Comparison of ENCODE assay signal across 2 cellular contexts in genomic region chr19:50476943-50477264, GRCh38.
TF ChIP-seq lines count a peak whose summit lies in the region.

No MANE protein-coding gene starts in this region.

TF ChIP-seq in liver, 16 proteins besides CTCF, POLR2A, EP300 and RAD21:
- TF ChIP-seq ZBTB33 (IDR thresholded peaks at IDR 0.05) (no peak), NR2F2 (IDR thresholded peaks at IDR 0.05) (no peak), HNF4G (IDR thresholded peaks at IDR 0.05) (no peak), GABPA (IDR thresholded peaks at IDR 0.05 in 1 of 2, conservative IDR thresholded peaks at IDR 0.05 in 1 of 2) (no peak), TAF1 (conservative IDR thresholded peaks at IDR 0.05) (no peak), MAX (IDR thresholded peaks at IDR 0.05) (no peak), FOXA2 (IDR thresholded peaks at IDR 0.05) (no peak), HNF4A (conservative IDR thresholded peaks at IDR 0.05) (no peak), REST (IDR thresholded peaks at IDR 0.05) (no peak), EGR1 (IDR thresholded peaks at IDR 0.05; ENCODE audit: low read depth in 2 of 2) (no peak), SP1 (IDR thresholded peaks at IDR 0.05) (no peak), ATF3 (IDR thresholded peaks at IDR 0.05) (no peak), JUND (IDR thresholded peaks at IDR 0.05) (no peak), FOXA1 (IDR thresholded peaks at IDR 0.05) (no peak), YY1 (IDR thresholded peaks at IDR 0.05) (no peak), RXRA (IDR thresholded peaks at IDR 0.05) (no peak)

TF ChIP-seq in HepG2, 621 proteins besides CTCF, POLR2A, EP300 and RAD21:
- TF ChIP-seq ZNF138 (CRISPR knock-in tag; IDR thresholded peaks at IDR 0.05; ENCODE audit: low read depth) (no peak), IRF9 (CRISPR knock-in tag; IDR thresholded peaks at IDR 0.05; ENCODE audit: borderline replicate concordance) (no peak), SNRNP70 (IDR thresholded peaks at IDR 0.05; ENCODE audit: low read depth, low read length) (no peak), ZNF672 (CRISPR knock-in tag; IDR thresholded peaks at IDR 0.05) (no peak), SAFB2 (CRISPR knock-in tag; IDR thresholded peaks at IDR 0.05; ENCODE audit: borderline replicate concordance, low read depth) (no peak), HMG20A (CRISPR knock-in tag; IDR thresholded peaks at IDR 0.05; ENCODE audit: borderline replicate concordance) (no peak), ZBTB4 (CRISPR knock-in tag; IDR thresholded peaks at IDR 0.05; ENCODE audit: borderline replicate concordance) (no peak), SRSF4 (IDR thresholded peaks at IDR 0.05; ENCODE audit: low read depth, low read length, poor library complexity, severe bottlenecking) (no peak), KIAA2018 (CRISPR knock-in tag; IDR thresholded peaks at IDR 0.05; ENCODE audit: borderline replicate concordance) (no peak), ZNF788 (CRISPR knock-in tag; IDR thresholded peaks at IDR 0.05; ENCODE audit: borderline replicate concordance) (no peak), CCAR2 (optimal IDR thresholded peaks at IDR 0.05; ENCODE audit: low read depth, low read length) (no peak), ZNF577 (CRISPR knock-in tag; IDR thresholded peaks at IDR 0.05; ENCODE audit: borderline replicate concordance, low read depth) (no peak), BRCA1 (CRISPR knock-in tag; IDR thresholded peaks at IDR 0.05) (no peak), ZNF761 (CRISPR knock-in tag; conservative IDR thresholded peaks at IDR 0.05) (no peak), KLF9 (CRISPR knock-in tag; IDR thresholded peaks at IDR 0.05; ENCODE audit: low read depth) (no peak), PITX1 (CRISPR knock-in tag; IDR thresholded peaks at IDR 0.05) (no peak)
